Comparison of ENCODE assay signal across 12 cellular contexts in genomic region chr6:89840538-89840937, GRCh38. TPM values are rescaled to one million over a fixed set of nuclear protein-coding genes. Genes with fewer than 3 reads are reported as not detected.
DNase-seq lines count a peak whose midpoint lies in the region; ATAC-seq and TF ChIP-seq lines count a peak whose summit lies in the region.
"Had no signal": no experiment of that assay in that cellular context is flagged by ENCODE, and none has a peak within 500 bp of the region (broad histone marks: within the 10 kb centered on the region; RNA-seq: fewer than 3 reads in every experiment).

No MANE protein-coding gene starts in this region.

- intact Hi-C loops in natural killer cell (cut with micrococcal nuclease) (no loop called here), right cardiac atrium (cut with DNase I) (no loop called here), esophagus muscularis mucosa (cut with DNase I) (no loop called here)

- CTCF ChIA-PET in T-cell (lab: Charles Lee) = interaction anchor here in 1 of 2 donors (0.6 kb wide), 1 partner anchor 586 kb away, joined by 3 read pairs; no protein-coding TSS in a partner anchor

- POLR2A ChIA-PET in T-cell (lab: Charles Lee) = interaction anchor here (0.6 kb wide), 2 partner anchors 20 to 104 kb away, joined by 3 to 4 read pairs; no protein-coding TSS in a partner anchor

- peaks cover 6% of the 10 kb centered on the region for H3K36me3 Mint-ChIP-seq in natural killer cell
- peaks cover 6% of the 10 kb centered on the region for H3K36me3 Mint-ChIP-seq in natural killer cell treated with Interleukin-12 subunit alpha and Interleukin-12 subunit beta and Interleukin-15 and Interleukin-18, amount 100 ng/mL, for 72 hours
- H3K36me3 Mint-ChIP-seq in T-cell = peaks cover 18% of the 10 kb centered on the region

- ATAC-seq in natural killer cell (no peak), T-cell (replicated peaks in 1 of 4) (no peak), right cardiac atrium (peak; percentile 76 to 96), HG03342 (IDR thresholded peaks at IDR 0.05; ENCODE audit: unreplicated experiment) (no peak)
- no peak for ATAC-seq in natural killer cell treated with Interleukin-12 subunit alpha and Interleukin-12 subunit beta and Interleukin-15 and Interleukin-18, amount 100 ng/mL, for 72 hours

- peaks cover 20 to 46% of the 10 kb centered on the region in 2 donors for H3K4me1 Mint-ChIP-seq in natural killer cell
- peaks cover 29 to 33% of the 10 kb centered on the region in 2 donors for H3K4me1 Mint-ChIP-seq in natural killer cell treated with Interleukin-12 subunit alpha and Interleukin-12 subunit beta and Interleukin-15 and Interleukin-18, amount 100 ng/mL, for 72 hours (ENCODE audit: low read depth in 2 of 2)
- H3K4me1 Mint-ChIP-seq in T-cell = peaks cover 42 to 61% (median 60%) of the 10 kb centered on the region in 3 donors

- no peaks in the 10 kb centered on the region for H3K27me3 ChIP-seq in right cardiac atrium (ENCODE audit: control insufficient read depth, insufficient read depth)
- no peaks in the 10 kb centered on the region for H3K27me3 ChIP-seq in esophagus muscularis mucosa

- DNase-seq in natural killer cell (no peak), T-cell (no peak), right cardiac atrium (peak in 1 of 3 donors; percentile 59), HK-2 (ENCODE audit: unreplicated experiment) (no peak), esophagus muscularis mucosa (ENCODE audit: extremely low spot score) (no peak), NCI-H1930 (lab: John Stamatoyannopoulos, UW) (no peak)
- DNase-seq in natural killer cell treated with Interleukin-12 subunit alpha and Interleukin-12 subunit beta and Interleukin-15 and Interleukin-18, amount 100 ng/mL, for 72 hours (ENCODE audit: low spot score) = no peak
- DNase-seq: Kasumi-1, NCI-H748 treated with DMSO at 0.1 percent for 48 hours, T-helper 9 cell had no signal

- H3K4me3 Mint-ChIP-seq in natural killer cell (no peak overlapping the region), T-cell (no peak overlapping the region)
- H3K4me3 Mint-ChIP-seq in natural killer cell treated with Interleukin-12 subunit alpha and Interleukin-12 subunit beta and Interleukin-15 and Interleukin-18, amount 100 ng/mL, for 72 hours = no peak overlapping the region

- TF ChIP-seq CTCF in natural killer cell (IDR thresholded peaks at IDR 0.05) (no peak), esophagus muscularis mucosa (IDR thresholded peaks at IDR 0.05) (no peak)

- H3K27ac Mint-ChIP-seq in natural killer cell (peak overlapping the region; percentile 43 to 49), T-cell (peak overlapping the region; percentile 31 to 64)
- H3K27ac Mint-ChIP-seq in natural killer cell treated with Interleukin-12 subunit alpha and Interleukin-12 subunit beta and Interleukin-15 and Interleukin-18, amount 100 ng/mL, for 72 hours = no peak overlapping the region

- H3K9me3 Mint-ChIP-seq in natural killer cell = no peaks in the 10 kb centered on the region
- no peaks in the 10 kb centered on the region for H3K9me3 Mint-ChIP-seq in natural killer cell treated with Interleukin-12 subunit alpha and Interleukin-12 subunit beta and Interleukin-15 and Interleukin-18, amount 100 ng/mL, for 72 hours
- H3K9me3 Mint-ChIP-seq in T-cell = no peaks in the 10 kb centered on the region

- 32% methylated on average over 3 of the region's 3 CpGs for WGBS in right cardiac atrium
- 53% methylated on average over 2 of the region's 3 CpGs for WGBS in esophagus muscularis mucosa

- H3K27ac ChIP-seq in right cardiac atrium (ENCODE audit: low read length) (no peak overlapping the region), esophagus muscularis mucosa (replicated peaks in 1 of 4) (no peak overlapping the region)
- H3K27ac ChIP-seq: C4-2B had no signal

- no peaks in the 10 kb centered on the region for H3K9me3 ChIP-seq in right cardiac atrium (ENCODE audit: control insufficient read depth, low read length)
- no peaks in the 10 kb centered on the region for H3K9me3 ChIP-seq in esophagus muscularis mucosa

- H3K27me3 Mint-ChIP-seq in natural killer cell (ENCODE audit: low read depth in 2 of 2) (no peaks in the 10 kb centered on the region), T-cell (no peaks in the 10 kb centered on the region)
- no peaks in the 10 kb centered on the region for H3K27me3 Mint-ChIP-seq in natural killer cell treated with Interleukin-12 subunit alpha and Interleukin-12 subunit beta and Interleukin-15 and Interleukin-18, amount 100 ng/mL, for 72 hours

- H3K4me1 ChIP-seq in right cardiac atrium (ENCODE audit: control insufficient read depth, insufficient read depth, low read length) (peaks cover 5% of the 10 kb centered on the region), esophagus muscularis mucosa (peaks cover 5 to 22% (median 15%) of the 10 kb centered on the region in 4 donors)

- H3K4me3 ChIP-seq in right cardiac atrium (ENCODE audit: low read length) (no peak overlapping the region), esophagus muscularis mucosa (no peak overlapping the region)

- no peak for TF ChIP-seq EP300 in esophagus muscularis mucosa (IDR thresholded peaks at IDR 0.05)

- TF ChIP-seq POLR2A in esophagus muscularis mucosa (IDR thresholded peaks at IDR 0.05; ENCODE audit: low read depth) = no peak

- H3K36me3 ChIP-seq in esophagus muscularis mucosa = peaks cover 0 to 17% (median 4%) of the 10 kb centered on the region in 4 donors

RNA-seq across cellular contexts. Expression of gene CASP8AP2, which starts 10.9 kb away (rescaled TPM):
- total RNA-seq in natural killer cell (10 to 100 TPM; 24.3 to 31.8 (median 25.4) TPM), T-cell (10 to 100 TPM; 27.8 to 46.8 (median 39.7) TPM), right cardiac atrium (10 to 100 TPM; 11.7 to 16.0 (median 15.1) TPM), esophagus muscularis mucosa (10 to 100 TPM; 14.1 to 22.0 (median 17.9) TPM)
- total RNA-seq in natural killer cell treated with Interleukin-12 subunit alpha and Interleukin-12 subunit beta and Interleukin-15 and Interleukin-18, amount 100 ng/mL, for 72 hours = 10 to 100 TPM; 20.3 to 33.1 TPM
- 5.0 TPM for polyA plus RNA-seq in right cardiac atrium

RNA-seq across cellular contexts. Expression of gene MDN1, which starts 20.9 kb away (rescaled TPM):
- total RNA-seq in natural killer cell = 10 to 100 TPM; 38.0 to 43.3 (median 41.4) TPM
- 100 to 1,000 TPM in 1 of 2 donors, 10 to 100 TPM in 1; 47.3 to 102 TPM for total RNA-seq in natural killer cell treated with Interleukin-12 subunit alpha and Interleukin-12 subunit beta and Interleukin-15 and Interleukin-18, amount 100 ng/mL, for 72 hours
- total RNA-seq in T-cell = 10 to 100 TPM; 56.0 to 64.9 (median 60.8) TPM
- 10 to 100 TPM; 23.4 to 29.6 (median 24.8) TPM for total RNA-seq in right cardiac atrium
- polyA plus RNA-seq in right cardiac atrium = 15.4 TPM
- total RNA-seq in esophagus muscularis mucosa = 10 to 100 TPM; 18.1 to 26.0 (median 19.5) TPM

RNA-seq across cellular contexts. Expression of gene GJA10, which starts 53.7 kb away (rescaled TPM):
- not detected for total RNA-seq in natural killer cell
- total RNA-seq in natural killer cell treated with Interleukin-12 subunit alpha and Interleukin-12 subunit beta and Interleukin-15 and Interleukin-18, amount 100 ng/mL, for 72 hours = not detected
- not detected for total RNA-seq in T-cell
- not detected for total RNA-seq in right cardiac atrium
- polyA plus RNA-seq in right cardiac atrium = not detected
- not detected for total RNA-seq in esophagus muscularis mucosa

Comparison
In these comparisons a context has a peak if more than half of its experiments do, and no peak if none do; other contexts are left out.
1. H3K27ac Mint-ChIP-seq: peak in natural killer cell (2 of 2) and T-cell (2 of 2); none in natural killer cell treated with Interleukin-12 subunit alpha and Interleukin-12 subunit beta and Interleukin-15 and Interleukin-18, amount 100 ng/mL, for 72 hours (0 of 2).
2. ATAC-seq: peak in right cardiac atrium (2 of 2); none in natural killer cell (0 of 3), natural killer cell treated with Interleukin-12 subunit alpha and Interleukin-12 subunit beta and Interleukin-15 and Interleukin-18, amount 100 ng/mL, for 72 hours (0 of 2), T-cell (0 of 4) and HG03342 (single experiment).